ENCODE assay signal across 2 cellular contexts in genomic region chr5:171920765-171921391, GRCh38.
TF ChIP-seq lines count a peak whose summit lies in the region.

No MANE protein-coding gene starts in this region.

TF ChIP-seq in IMR-90, 13 proteins besides CTCF, POLR2A, EP300 and RAD21:
- TF ChIP-seq MAFK (IDR thresholded peaks at IDR 0.05; ENCODE audit: low read depth, low read length): no peak
- TF ChIP-seq MXI1 (IDR thresholded peaks at IDR 0.05; ENCODE audit: borderline replicate concordance, low read depth, low read length): no peak
- peak; percentile 59; the same call in 1 of the 2 replicates for TF ChIP-seq CEBPB (IDR thresholded peaks at IDR 0.05; ENCODE audit: low read depth, low read length)

TF ChIP-seq in K562, 482 proteins besides CTCF, POLR2A, EP300 and RAD21:
- TF ChIP-seq CEBPG (CRISPR knock-in tag; IDR thresholded peaks at IDR 0.05) (no peak), CEBPG (tag; conservative IDR thresholded peaks at IDR 0.05 in 1 of 2, IDR thresholded peaks at IDR 0.05 in 1 of 2) (peak; percentile 65 to 67; a peak in 2 of 4 replicates), CEBPB (tag; IDR thresholded peaks at IDR 0.05) (0 out of 2 replicates have a peak, but pooled peaks have one; percentile 9), ATF3 (IDR thresholded peaks at IDR 0.05) (peak; percentile 80), ATF3 (CRISPR knock-in tag; conservative IDR thresholded peaks at IDR 0.05) (no peak), TAF7 (tag; IDR thresholded peaks at IDR 0.05) (no peak)
